14 cellular contexts compared by ENCODE assay signal in the genomic region with DNA sequence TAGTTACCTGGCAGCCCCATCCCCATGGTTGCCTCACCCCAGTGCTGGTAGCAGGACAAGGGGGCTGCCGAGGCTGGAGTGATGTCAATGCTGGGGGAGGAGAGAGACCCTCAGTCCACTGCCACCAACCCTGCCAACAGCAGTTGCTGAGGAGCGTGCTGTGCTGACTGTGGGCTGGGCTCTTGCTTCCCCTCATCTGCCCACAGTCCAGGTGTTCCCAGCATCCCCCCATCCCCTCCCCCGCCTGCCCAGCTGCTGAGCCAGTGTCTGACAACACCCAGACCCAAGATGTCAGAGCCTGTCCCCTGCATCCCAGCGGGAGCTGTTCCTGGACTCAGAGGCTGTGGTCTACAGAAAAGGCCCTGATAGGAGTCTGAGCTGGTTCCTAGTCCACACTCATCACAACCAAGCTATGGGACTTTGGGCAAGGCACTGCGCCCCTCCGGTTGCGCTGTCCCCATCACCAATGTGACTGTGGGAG. TPM values are rescaled to one million over a fixed set of nuclear protein-coding genes. Genes with fewer than 3 reads are reported as not detected.
DNase-seq lines count a peak whose midpoint lies in the region; ATAC-seq, FAIRE-seq and TF ChIP-seq lines count a peak whose summit lies in the region.
"Had no signal": no experiment of that assay in that cellular context is flagged by ENCODE, and none has a peak within 500 bp of the region (broad histone marks: within the 10 kb centered on the region; RNA-seq: fewer than 3 reads in every experiment).

No MANE protein-coding gene starts in this region.

- CTCF ChIA-PET in RWPE1 (lab: Yijun Ruan, JAX) = interaction anchor here (0.5 to 1.5 kb wide), 4 partner anchors 31 to 251 kb away, joined by 3 to 4 read pairs (median 4); no protein-coding TSS in a partner anchor

- FAIRE-seq in kidney (lab: Jason Lieb, UNC) = no peak
- FAIRE-seq: GM12878 had no signal

- H3K36me3 ChIP-seq in GM23338 (ENCODE audit: insufficient read depth) (no peaks in the 10 kb centered on the region), kidney (ENCODE audit: control insufficient read depth in 1 of 2, insufficient read depth in 2 of 2, low read length in 2 of 2) (no peaks in the 10 kb centered on the region), spleen (no peaks in the 10 kb centered on the region), mesendoderm (ENCODE audit: control insufficient read depth, insufficient read depth, low read length) (no peaks in the 10 kb centered on the region)

- WGBS in spleen, 5 donors = 74 to 94% (median 86%) methylated on average over 3 to 7 of the region's 7 CpGs
- no CpG with 5 or more reads among the region's 7 CpGs for WGBS in mesendoderm (ENCODE audit: extremely low coverage, insufficient coverage, low lambda C conversion rate)

- H4K8ac ChIP-seq in mesendoderm (ENCODE audit: low read depth, low read length) = no peak overlapping the region

- H3K27me3 ChIP-seq in GM23338 (ENCODE audit: insufficient read depth) (no peaks in the 10 kb centered on the region), spleen (replicated peaks in 1 of 7) (no peaks in the 10 kb centered on the region), mesendoderm (ENCODE audit: insufficient read depth, low read length, poor library complexity) (no peaks in the 10 kb centered on the region)

- no peak overlapping the region for H2AK5ac ChIP-seq in mesendoderm (ENCODE audit: low read length)

- peaks cover 3% of the 10 kb centered on the region for H3K36me3 Mint-ChIP-seq in GM23338 (ENCODE audit: low read depth)

- intact Hi-C loops in kidney (cut with DNase I) = no loop called here
- intact Hi-C loops in spleen (cut with DNase I; ENCODE audit: low total_unique reads) = no loop called here

- no peaks in the 10 kb centered on the region for H3K9me3 ChIP-seq in kidney (ENCODE audit: control insufficient read depth in 1 of 2, low read length in 2 of 2)
- H3K9me3 ChIP-seq in spleen = no peaks in the 10 kb centered on the region
- H3K9me3 ChIP-seq: SK-N-SH had no signal

- DNase-seq in GM23338 (ENCODE audit: low spot score) (no peak), RWPE1 (ENCODE audit: low spot score) (no peak), kidney (peak; percentile 31), spleen (peak; percentile 66), caudate nucleus (lab: John Stamatoyannopoulos, UW) (no peak), DMS79 treated with DMSO at 0.1 percent for 48 hours (lab: John Stamatoyannopoulos, UW) (no peak), mesendoderm (no peak)
- DNase-seq: DMS53, NCI-H1417, NCI-H2029 treated with DMSO at 0.1 percent for 48 hours, NCI-H510A, SK-N-SH had no signal

- peaks cover 2% of the 10 kb centered on the region for H3K27me3 Mint-ChIP-seq in GM23338 (ENCODE audit: insufficient read depth, low read depth, poor library complexity)

- no peaks in the 10 kb centered on the region for H3K9me2 ChIP-seq in GM23338 (ENCODE audit: insufficient read depth)
- H3K9me2 ChIP-seq: SK-N-SH had no signal

- no peak overlapping the region for H3K4me2 ChIP-seq in GM23338
- H3K4me2 ChIP-seq in mesendoderm (ENCODE audit: low read length) = no peak overlapping the region

- H3K79me2 ChIP-seq in GM23338 (replicated peaks; ENCODE audit: insufficient read depth) = no peaks in the 10 kb centered on the region
- no peaks in the 10 kb centered on the region for H3K79me2 ChIP-seq in mesendoderm (ENCODE audit: control insufficient read depth, insufficient read depth, low read length)

- H2BK15ac ChIP-seq in mesendoderm (replicated peaks; ENCODE audit: low read depth) = no peak overlapping the region

- peak; percentile 36; the same call in 1 of the 3 replicates for ATAC-seq in GM23338
- ATAC-seq: GM12878 had no signal

- no peak overlapping the region for H2BK120ac ChIP-seq in mesendoderm (ENCODE audit: low read depth, low read length)

- peaks cover 9% of the 10 kb centered on the region for H3K9me3 Mint-ChIP-seq in GM23338
- H3K9me3 Mint-ChIP-seq: T-helper 1 cell treated with Interleukin-12 subunit alpha and Interleukin-12 subunit beta and Interleukin-4 antibody, amounts not matched to agents 30 μg/mL and 1 μg/mL, for 36 hours had no signal

- no peak overlapping the region for H4K5ac ChIP-seq in mesendoderm (ENCODE audit: low read length)

- no peak overlapping the region for H3K18ac ChIP-seq in mesendoderm (ENCODE audit: low read length)

- H3K27ac Mint-ChIP-seq in GM23338 = no peak overlapping the region
- H3K27ac Mint-ChIP-seq: T-helper 1 cell treated with Interleukin-12 subunit alpha and Interleukin-12 subunit beta and Interleukin-4 antibody, amounts not matched to agents 30 μg/mL and 1 μg/mL, for 36 hours had no signal

- peaks cover 7% of the 10 kb centered on the region for H3K4me1 Mint-ChIP-seq in GM23338

- POLR2A ChIA-PET in RWPE1 (lab: Yijun Ruan, JAX; ENCODE audit: low non-redundant PET) = no interaction called here

- H3K56ac ChIP-seq in mesendoderm (ENCODE audit: low read length) = no peak overlapping the region

- TF ChIP-seq CTCF in GM23338 (conservative IDR thresholded peaks at IDR 0.05; ENCODE audit: low read depth in 2 of 2) (no peak), RWPE1 (conservative IDR thresholded peaks at IDR 0.05; ENCODE audit: low read depth) (no peak), kidney (IDR thresholded peaks at IDR 0.05; ENCODE audit: borderline replicate concordance, extremely low read depth, insufficient read depth) (no peak), spleen (IDR thresholded peaks at IDR 0.05 in 8 of 11, conservative IDR thresholded peaks at IDR 0.05 in 3 of 11) (no peak)

- H3K23ac ChIP-seq in mesendoderm (ENCODE audit: low read length) = no peak overlapping the region

- no peaks in the 10 kb centered on the region for H3F3A ChIP-seq in GM23338 (replicated peaks; ENCODE audit: low read depth)

- H3K27ac ChIP-seq in GM23338 (ENCODE audit: low read depth) (no peak overlapping the region), RWPE1 (peak overlapping the region; percentile 49), kidney (ENCODE audit: low read depth in 2 of 2, low read length in 2 of 2) (no peak overlapping the region), spleen (no peak overlapping the region), caudate nucleus (ENCODE audit: low read depth, low read length) (no peak overlapping the region), mesendoderm (ENCODE audit: low read depth, low read length) (no peak overlapping the region)

- TF ChIP-seq POLR2A in spleen (IDR thresholded peaks at IDR 0.05) = no peak

- H2AFZ ChIP-seq in GM23338 = peak overlapping the region; percentile 23; the same call in 1 of the 2 replicates

- H3K4me3 ChIP-seq in GM23338 (no peak overlapping the region), kidney (ENCODE audit: low read length in 2 of 2) (no peak overlapping the region), spleen (no peak overlapping the region), mesendoderm (ENCODE audit: low read length) (no peak overlapping the region)
- H3K4me3 ChIP-seq: GM12878 had no signal

- no peak overlapping the region for H2BK5ac ChIP-seq in mesendoderm (ENCODE audit: low read length)

- H3K4ac ChIP-seq in mesendoderm (ENCODE audit: low read depth, low read length) = no peak overlapping the region

- H3K79me1 ChIP-seq in mesendoderm (ENCODE audit: low read length) = no peaks in the 10 kb centered on the region

- H3K9ac ChIP-seq in kidney (ENCODE audit: low read length in 2 of 2) = no peak overlapping the region
- H3K9ac ChIP-seq in mesendoderm (ENCODE audit: low read length) = no peak overlapping the region
- H3K9ac ChIP-seq: SK-N-SH had no signal

- H3K4me1 ChIP-seq in GM23338 (ENCODE audit: insufficient read depth) (no peaks in the 10 kb centered on the region), kidney (ENCODE audit: control insufficient read depth in 1 of 2, insufficient read depth in 1 of 2, low read depth in 1 of 2, low read length in 2 of 2) (peaks cover 6 to 9% of the 10 kb centered on the region in 2 donors), spleen (peaks cover 0 to 31% (median 12%) of the 10 kb centered on the region in 6 donors), mesendoderm (ENCODE audit: control insufficient read depth, low read depth, low read length) (no peaks in the 10 kb centered on the region)

- no peaks in the 10 kb centered on the region for H4K20me1 ChIP-seq in GM23338 (replicated peaks; ENCODE audit: insufficient read depth)

- H3K4me3 Mint-ChIP-seq in GM23338 = no peak overlapping the region
- H3K4me3 Mint-ChIP-seq: T-helper 1 cell treated with Interleukin-12 subunit alpha and Interleukin-12 subunit beta and Interleukin-4 antibody, amounts not matched to agents 30 μg/mL and 1 μg/mL, for 36 hours had no signal

TF ChIP-seq in GM23338, 12 proteins besides CTCF, POLR2A, EP300 and RAD21 (continues in another document):
- no peak for TF ChIP-seq JUNB (IDR thresholded peaks at IDR 0.05; ENCODE audit: unreplicated experiment)

RNA-seq across cellular contexts. Expression of gene PSAP, which starts 14.6 kb away (rescaled TPM):
- total RNA-seq in GM23338 (2014; rRNA removed; shearing (Covaris generic)) = 362 and 391 TPM in 2 replicates
- polyA plus RNA-seq in GM23338 (2016; fragmentation: Nextera tagmentation; extraction: Ambion mirVana) = 144 and 151 TPM in 2 replicates
- 1,249 TPM for total RNA-seq in kidney
- 1,082 TPM for polyA plus RNA-seq in kidney (ENCODE audit: insufficient read depth, low read depth, low replicate concordance)
- 1,000 to 10,000 TPM; 1,269 to 1,826 (median 1,507) TPM for total RNA-seq in spleen
- polyA plus RNA-seq in spleen = 100 to 1,000 TPM; 363 to 690 (median 437) TPM
- 164 TPM for polyA plus RNA-seq in mesendoderm (2013, experiment 1 of 2)
- 164 TPM for polyA plus RNA-seq in mesendoderm (2013, experiment 2 of 2)

Comparison
In these comparisons a context has a peak if more than half of its experiments do, and no peak if none do; other contexts are left out.
1. DNase-seq: peak in kidney (single experiment) and spleen (single experiment); none in GM23338 (single experiment), RWPE1 (single experiment), caudate nucleus (0 of 61), DMS79 treated with DMSO at 0.1 percent for 48 hours (single experiment) and mesendoderm (single experiment).